Comparison of ENCODE assay signal across 14 cellular contexts in the genomic region with DNA sequence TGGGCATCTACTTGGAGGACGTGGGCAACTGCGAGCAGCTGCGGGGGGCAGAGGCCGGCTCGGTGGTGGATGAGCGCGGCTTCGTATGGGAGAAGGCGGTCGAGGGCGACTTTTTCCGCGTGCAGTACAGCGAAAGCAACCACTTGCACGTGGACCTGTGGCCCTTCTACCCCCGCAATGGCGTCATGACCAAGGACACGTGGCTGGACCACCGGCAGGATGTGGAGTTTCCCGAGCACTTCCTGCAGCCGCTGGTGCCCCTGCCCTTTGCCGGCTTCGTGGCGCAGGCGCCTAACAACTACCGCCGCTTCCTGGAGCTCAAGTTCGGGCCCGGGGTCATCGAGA.
"Had no signal": no experiment of that assay in that cellular context is flagged by ENCODE, and none has a peak within 500 bp of the region (broad histone marks: within the 10 kb centered on the region; RNA-seq: fewer than 3 reads in every experiment).

No MANE protein-coding gene starts in this region.

- H3K27me3 ChIP-seq: brain microvascular endothelial cell, gastrocnemius medialis had no signal

- H3K9me3 ChIP-seq: gastrocnemius medialis had no signal

- DNase-seq: activated CD4-positive, alpha-beta T cell treated with anti-CD3 and anti-CD28 coated beads, Interleukin-2, amount 50 U/mL, for 1 hour; activated CD4-positive, CD25-positive, alpha-beta regulatory T cell treated with anti-CD3 and anti-CD28 coated beads, Interleukin-2, amount 50 U/mL, for 72 hours; activated naive CD4-positive, alpha-beta T cell treated with anti-CD3 and anti-CD28 coated beads for 36 hours; activated T-cell treated with anti-CD3 and anti-CD28 coated beads, Interleukin-2, amount 50 U/mL, for 1 hour; brain microvascular endothelial cell; central memory CD4-positive, alpha-beta T cell; gastrocnemius medialis; stimulated activated CD4-positive, alpha-beta T cell treated with anti-CD3 and anti-CD28 coated beads, Interleukin-12 subunit alpha, Interleukin-12 subunit beta, amount 100 ng/mL, for 4 hours; stimulated activated CD4-positive, alpha-beta T cell treated with anti-CD3 and anti-CD28 coated beads, Interleukin-1b, Interleukin-23, amount 100 ng/mL, for 48 hours; trophoblast cell had no signal

- H3K4me3 Mint-ChIP-seq: activated naive CD4-positive, alpha-beta T cell treated with anti-CD3 and anti-CD28 coated beads for 36 hours; nephron; stimulated activated naive CD8-positive, alpha-beta T cell treated with anti-CD3 and anti-CD28 coated beads, Interleukin-15, Interleukin-2, amounts not matched to agents 100 ng/mL and 50 ng/mL, for 24 hours had no signal

- H3K27ac ChIP-seq: brain microvascular endothelial cell, gastrocnemius medialis had no signal

- H3K4me3 ChIP-seq: gastrocnemius medialis had no signal

- H3K27me3 Mint-ChIP-seq: stimulated activated naive CD8-positive, alpha-beta T cell treated with anti-CD3 and anti-CD28 coated beads, Interleukin-15, Interleukin-2, amounts not matched to agents 100 ng/mL and 50 ng/mL, for 24 hours had no signal

- H3K9me3 Mint-ChIP-seq: activated naive CD4-positive, alpha-beta T cell treated with anti-CD3 and anti-CD28 coated beads for 36 hours; activated T-helper 2 cell treated with anti-CD3 and anti-CD28 coated beads, Interferon-gamma antibody, Interleukin-2, Interleukin-4, amounts not matched to agents 10 μg/mL and 5 μg/mL and 100 μg/mL, durations not matched to agents 14 hours and 24 hours and 36 hours; nephron; stimulated activated naive CD8-positive, alpha-beta T cell treated with anti-CD3 and anti-CD28 coated beads, Interleukin-15, Interleukin-2, amounts not matched to agents 100 ng/mL and 50 ng/mL, for 24 hours had no signal

- H3K27ac Mint-ChIP-seq: activated naive CD4-positive, alpha-beta T cell treated with anti-CD3 and anti-CD28 coated beads for 36 hours; activated T-helper 2 cell treated with anti-CD3 and anti-CD28 coated beads, Interferon-gamma antibody, Interleukin-2, Interleukin-4, amounts not matched to agents 10 μg/mL and 5 μg/mL and 100 μg/mL, durations not matched to agents 14 hours and 24 hours and 36 hours; nephron; stimulated activated naive CD8-positive, alpha-beta T cell treated with anti-CD3 and anti-CD28 coated beads, Interleukin-15, Interleukin-2, amounts not matched to agents 100 ng/mL and 50 ng/mL, for 24 hours had no signal

- FAIRE-seq: colon had no signal
